In genomic region chr19:4575978-4576933, GRCh38 we compare ENCODE assay signal across 9 cellular contexts. TPM values are rescaled to one million over a fixed set of nuclear protein-coding genes. Genes with fewer than 3 reads are reported as not detected.
DNase-seq lines count a peak whose midpoint lies in the region; ATAC-seq and TF ChIP-seq lines count a peak whose summit lies in the region.
"Had no signal": no experiment of that assay in that cellular context is flagged by ENCODE, and none has a peak within 500 bp of the region (broad histone marks: within the 10 kb centered on the region; RNA-seq: fewer than 3 reads in every experiment).

No MANE protein-coding gene starts in this region.

- no peak overlapping the region for H3K4me3 ChIP-seq in A673 (ENCODE audit: low read depth, low read length, poor library complexity, severe bottlenecking)
- no peak overlapping the region for H3K4me3 ChIP-seq in astrocyte of the spinal cord (ENCODE audit: low read depth, low read length)
- H3K4me3 ChIP-seq: HAP-1 had no signal

- intact Hi-C loops in A673 (cut with micrococcal nuclease; ENCODE audit: unreplicated experiment) = loop anchor here (5.0 to 10.0 kb wide), 2 partner anchors 61 to 219 kb away; partner anchors contain the start of genes FEM1A and TNFAIP8L1

- peaks cover 3% of the 10 kb centered on the region for H3K36me3 Mint-ChIP-seq in T-helper 17 cell (ENCODE audit: low read depth)

- TF ChIP-seq CTCF in A673 (conservative IDR thresholded peaks at IDR 0.05; ENCODE audit: low read depth, low read length) (peak; percentile 84), astrocyte of the spinal cord (IDR thresholded peaks at IDR 0.05; ENCODE audit: low read depth, low read length) (peak; percentile 82)

- POLR2A ChIA-PET in A673 (lab: Charles Lee; ENCODE audit: low non-redundant PET) = no interaction called here

- no peak overlapping the region for H3K4me3 Mint-ChIP-seq in T-helper 17 cell

- no peaks in the 10 kb centered on the region for H3K9me3 ChIP-seq in A673 (ENCODE audit: low read depth, low read length, poor library complexity, severe bottlenecking)
- no peaks in the 10 kb centered on the region for H3K9me3 ChIP-seq in T-helper 17 cell (ENCODE audit: control insufficient read depth, low read length, poor library complexity, severe bottlenecking)
- H3K9me3 ChIP-seq: HAP-1 had no signal

- ATAC-seq in T-helper 17 cell = peak; percentile 46
- no peak for ATAC-seq in GM21515 (IDR thresholded peaks at IDR 0.05; ENCODE audit: unreplicated experiment)

- in situ Hi-C loops in astrocyte of the spinal cord (cut with HindIII; ENCODE audit: low sequenced_read_pairs) = no loop called here

- no peaks in the 10 kb centered on the region for H3K36me3 ChIP-seq in A673 (ENCODE audit: insufficient read depth, low read length, poor library complexity, severe bottlenecking)
- H3K36me3 ChIP-seq: HAP-1 had no signal

- CTCF ChIA-PET in A673 (lab: Charles Lee) = interaction anchor here (0.5 to 1.8 kb wide), 4 partner anchors 57 to 1348 kb away, joined by 3 to 10 read pairs (median 5); no protein-coding TSS in a partner anchor

- DNase-seq in A673 (ENCODE audit: low spot score) (peak; percentile 59), GM19238 (ENCODE audit: insufficient read length, low spot score) (peak; percentile 78), T-helper 17 cell (peak; percentile 46 to 59 (median 52)), astrocyte of the spinal cord (ENCODE audit: low read depth, low spot score) (peak; percentile 38), inferior parietal cortex (ENCODE audit: extremely low spot score) (peak; percentile 40), HCEC 1CT (no peak)
- peak; percentile 32 to 65 (median 56) for DNase-seq in stimulated activated CD4-positive, alpha-beta T cell treated with anti-CD3 and anti-CD28 coated beads, Interleukin-1b, Interleukin-23, amount 100 ng/mL, for 24 hours (ENCODE audit: low read depth in 4 of 4, low spot score in 1 of 4)

- peaks cover 9% of the 10 kb centered on the region for H3K27me3 ChIP-seq in A673 (replicated peaks; ENCODE audit: insufficient read depth, low read depth, low read length, poor library complexity)

- no peak overlapping the region for H3K27ac Mint-ChIP-seq in T-helper 17 cell

- peaks cover 4% of the 10 kb centered on the region for H3K4me1 Mint-ChIP-seq in T-helper 17 cell

- no TSS peak for BruUV-seq in A673 (replicated peaks; lab: Mats Ljungman, UMichigan)

- peaks cover 24% of the 10 kb centered on the region for H3K4me1 ChIP-seq in A673 (ENCODE audit: insufficient read depth, low read length, poor library complexity, severe bottlenecking)

- no peak overlapping the region for H3K27ac ChIP-seq in A673 (ENCODE audit: low read depth, low read length, poor library complexity, severe bottlenecking)

- H3K27me3 Mint-ChIP-seq in T-helper 17 cell = peaks cover 65% of the 10 kb centered on the region

RNA-seq across cellular contexts. Expression of gene SEMA6B, which starts 16.8 kb away (rescaled TPM):
- total RNA-seq in A673 (2021) = 9.2 and 12.2 TPM in 2 replicates
- under 1 TPM; 0.20 to 0.52 TPM for total RNA-seq in T-helper 17 cell

RNA-seq across cellular contexts. Expression of gene LRG1, which starts 36.4 kb away (rescaled TPM):
- total RNA-seq in A673 (2021) (0.20 TPM in 1 of 2 replicates, not detected in the other), T-helper 17 cell (under 1 TPM; 0.17 to 0.31 TPM)

RNA-seq across cellular contexts. Expression of gene PLIN5, which starts 41.2 kb away (rescaled TPM):
- total RNA-seq in A673 (2021) (3.0 and 6.8 TPM in 2 replicates), T-helper 17 cell (not detected)

RNA-seq across cellular contexts. Expression of gene PLIN4, which starts 58.0 kb away (rescaled TPM):
- total RNA-seq in A673 (2021) = 1.0 and 1.3 TPM in 2 replicates
- total RNA-seq in T-helper 17 cell = not detected
